Comparison of ENCODE assay signal across 14 cellular contexts in the genomic region with DNA sequence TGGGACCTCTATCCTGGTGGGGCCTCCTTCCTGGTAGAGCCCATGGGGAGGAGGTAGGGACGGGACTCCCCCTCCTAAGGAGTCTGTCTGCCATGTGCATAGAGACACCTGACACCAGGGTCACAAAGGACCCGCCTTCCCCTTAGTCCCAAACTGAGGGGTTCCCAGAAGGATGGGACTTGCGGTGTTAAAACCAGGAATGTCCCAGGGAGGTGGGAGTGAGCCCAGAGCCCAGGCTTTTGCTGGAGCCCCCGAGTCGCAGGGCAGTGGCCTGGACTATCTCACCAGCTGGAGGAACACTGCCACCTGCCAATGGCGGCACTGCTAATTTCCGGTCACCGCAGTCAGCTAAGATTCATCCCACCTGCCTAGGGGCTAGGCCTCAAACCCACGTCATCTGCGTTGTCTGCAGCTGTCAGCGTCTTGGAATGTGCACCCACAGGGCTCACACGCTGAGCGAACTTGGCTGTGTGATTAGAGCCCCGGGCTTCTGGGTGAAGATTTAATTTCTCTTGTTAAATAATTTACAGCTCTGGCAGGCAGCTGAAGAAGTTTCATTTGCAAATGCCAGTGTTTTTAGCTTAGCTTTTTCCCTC. TPM values are rescaled to one million over a fixed set of nuclear protein-coding genes. Genes with fewer than 3 reads are reported as not detected.
A peak's percentile ranks its signal among the peaks of the same experiment; 100 is the strongest.
DNase-seq lines count a peak whose midpoint lies in the region; ATAC-seq and TF ChIP-seq lines count a peak whose summit lies in the region.
"Had no signal": no experiment of that assay in that cellular context is flagged by ENCODE, and none has a peak within 500 bp of the region (broad histone marks: within the 10 kb centered on the region; RNA-seq: fewer than 3 reads in every experiment).

No MANE protein-coding gene starts in this region.

- no peak overlapping the region for H2AK5ac ChIP-seq in trophoblast cell (ENCODE audit: low read length)

- peak overlapping the region; percentile 66 for H2BK12ac ChIP-seq in trophoblast cell (ENCODE audit: low read length)

- peaks cover 2% of the 10 kb centered on the region for H3K4me1 Mint-ChIP-seq in T-helper 17 cell

- ATAC-seq in T-helper 17 cell (no peak), HG03280 (IDR thresholded peaks at IDR 0.05; ENCODE audit: unreplicated experiment) (no peak)

- peak overlapping the region; percentile 13 for H3K4me2 ChIP-seq in trophoblast cell (ENCODE audit: low read length)
- H3K4me2 ChIP-seq: neural progenitor cell had no signal

- no CpG with 5 or more reads among the region's 14 CpGs for WGBS in trophoblast cell (ENCODE audit: extremely low coverage, insufficient coverage, insufficient read length)

- H3K27me3 Mint-ChIP-seq in T-helper 17 cell, result no peaks in the 10 kb centered on the region

- no peaks in the 10 kb centered on the region for H3K36me3 Mint-ChIP-seq in T-helper 17 cell (ENCODE audit: low read depth)
- H3K36me3 Mint-ChIP-seq: neural progenitor cell had no signal

- H3K27ac Mint-ChIP-seq in T-helper 17 cell, result no peak overlapping the region
- H3K27ac Mint-ChIP-seq: neural progenitor cell had no signal

- H3K4me3 ChIP-seq in fibroblast of mammary gland (ENCODE audit: control insufficient read depth, low read depth, low read length) (no peak overlapping the region), trophoblast cell (ENCODE audit: low read depth, low read length) (no peak overlapping the region)
- H3K4me3 ChIP-seq: neural progenitor cell had no signal

- peak overlapping the region; percentile 58 for H3K18ac ChIP-seq in trophoblast cell (ENCODE audit: low read length)

- no peak overlapping the region for H3K4me3 Mint-ChIP-seq in T-helper 17 cell
- H3K4me3 Mint-ChIP-seq: neural progenitor cell had no signal

- H3K27me3 ChIP-seq in trophoblast cell (ENCODE audit: insufficient read depth, low read length), result no peaks in the 10 kb centered on the region
- H3K27me3 ChIP-seq: neural progenitor cell had no signal

- H3K79me1 ChIP-seq in trophoblast cell (ENCODE audit: low read length), result peaks cover 11% of the 10 kb centered on the region

- no peaks in the 10 kb centered on the region for H3K79me2 ChIP-seq in trophoblast cell (ENCODE audit: control insufficient read depth, insufficient read depth, low read length, poor library complexity)

- TF ChIP-seq CTCF in fibroblast of mammary gland (conservative IDR thresholded peaks at IDR 0.05; ENCODE audit: control insufficient read depth, insufficient read depth, low read depth, low read length), result no peak

- H2AFZ ChIP-seq in trophoblast cell (ENCODE audit: insufficient read depth, low read length, poor library complexity), result no peak overlapping the region
- H2AFZ ChIP-seq: neural progenitor cell had no signal

- H4K91ac ChIP-seq in trophoblast cell (ENCODE audit: low read depth, low read length), result peak overlapping the region; percentile 60

- no peak overlapping the region for H3K4ac ChIP-seq in trophoblast cell (ENCODE audit: low read depth, low read length)

- H3K9me3 ChIP-seq in trophoblast cell (ENCODE audit: insufficient read depth, low read depth, low read length) (no peaks in the 10 kb centered on the region), T-helper 17 cell (ENCODE audit: control insufficient read depth, low read length, poor library complexity, severe bottlenecking) (no peaks in the 10 kb centered on the region)

- H3K23ac ChIP-seq in trophoblast cell (ENCODE audit: low read length), result no peak overlapping the region

- peak overlapping the region; percentile 47 for H3K14ac ChIP-seq in trophoblast cell (ENCODE audit: low read length)

- H4K12ac ChIP-seq in trophoblast cell (ENCODE audit: low read depth, low read length), result no peak overlapping the region

- H2BK5ac ChIP-seq in trophoblast cell (ENCODE audit: low read depth, low read length, poor library complexity), result peak overlapping the region; percentile 49

- H3K4me1 ChIP-seq in trophoblast cell (ENCODE audit: control insufficient read depth in 1 of 2, insufficient read depth in 2 of 2, low read length in 2 of 2), result peaks cover 8% of the 10 kb centered on the region in 2 experiments

- peak overlapping the region; percentile 54 for H3K27ac ChIP-seq in trophoblast cell (ENCODE audit: low read depth, low read length)
- H3K27ac ChIP-seq: neural progenitor cell had no signal

- DNase-seq in GM03348 (ENCODE audit: low spot score) (peak; percentile 72), SHP77 treated with DMSO at 0.1 percent for 48 hours (lab: John Stamatoyannopoulos, UW) (peak; percentile 66), fibroblast of mammary gland (ENCODE audit: low read depth) (peak; percentile 22), trophoblast cell (peak; percentile 95 to 96), NCI-H2171 treated with DMSO at 0.1 percent for 48 hours (lab: John Stamatoyannopoulos, UW) (no peak), T-helper 17 cell (no peak)
- DNase-seq in stimulated activated CD4-positive, alpha-beta T cell treated with anti-CD3 and anti-CD28 coated beads, Interleukin-1b, Interleukin-23, amount 100 ng/mL, for 48 hours, result no peak
- DNase-seq: activated CD4-positive, alpha-beta T cell treated with anti-CD3 and anti-CD28 coated beads for 4 hours; activated effector memory CD4-positive, alpha-beta T cell treated with anti-CD3 and anti-CD28 coated beads, Interleukin-2, amount 50 U/mL, for 16 hours; DMS153; NCI-H446 treated with DMSO at 0.1 percent for 48 hours; stimulated activated CD4-positive, alpha-beta T cell treated with anti-CD3 and anti-CD28 coated beads, Interleukin-4, amount 100 ng/mL, for 24 hours had no signal

- no peak overlapping the region for H3K9ac ChIP-seq in trophoblast cell (ENCODE audit: low read length)
- H3K9ac ChIP-seq: neural progenitor cell had no signal

- peak overlapping the region; percentile 46 for H2BK120ac ChIP-seq in trophoblast cell (ENCODE audit: insufficient read depth, low read length, poor library complexity)

- H4K8ac ChIP-seq in trophoblast cell (ENCODE audit: low read depth, low read length), result peak overlapping the region; percentile 33

- no peaks in the 10 kb centered on the region for H3K36me3 ChIP-seq in trophoblast cell (ENCODE audit: control insufficient read depth in 1 of 2, insufficient read depth in 2 of 2, low read length in 2 of 2)
- H3K36me3 ChIP-seq: neural progenitor cell had no signal

RNA-seq across cellular contexts. Expression of a gene that starts 31.9 kb away (rescaled TPM):
- 28.9 and 29.2 TPM in 2 replicates for polyA plus RNA-seq in trophoblast cell (2013)
- 10 to 100 TPM; 56.8 to 79.5 TPM for total RNA-seq in T-helper 17 cell

Comparison
In these comparisons a context has a peak if more than half of its experiments do, and no peak if none do; other contexts are left out.
1. DNase-seq: peak in GM03348 (single experiment), SHP77 treated with DMSO at 0.1 percent for 48 hours (single experiment), fibroblast of mammary gland (single experiment) and trophoblast cell (2 of 2); none in NCI-H2171 treated with DMSO at 0.1 percent for 48 hours (single experiment), T-helper 17 cell (0 of 3) and stimulated activated CD4-positive, alpha-beta T cell treated with anti-CD3 and anti-CD28 coated beads, Interleukin-1b, Interleukin-23, amount 100 ng/mL, for 48 hours (single experiment).